Comparison of ENCODE assay signal across 14 cellular contexts in genomic region chr7:144279971-144280370, GRCh38. TPM values are rescaled to one million over a fixed set of nuclear protein-coding genes. Genes with fewer than 3 reads are reported as not detected.
A peak's percentile ranks its signal among the peaks of the same experiment; 100 is the strongest.
DNase-seq lines count a peak whose midpoint lies in the region; ATAC-seq, FAIRE-seq and TF ChIP-seq lines count a peak whose summit lies in the region.
"Not testable (repeated sequence)": the region's sequence is repeated elsewhere in the genome, so short reads cannot be mapped to it uniquely, and the experiment has no call there.
"Had no signal": no experiment of that assay in that cellular context is flagged by ENCODE, and none has a peak within 500 bp of the region (broad histone marks: within the 10 kb centered on the region; RNA-seq: fewer than 3 reads in every experiment).

No MANE protein-coding gene starts in this region.

- CTCF ChIA-PET in CD4-positive, alpha-beta T cell (lab: Charles Lee); WTC11 (lab: Charles Lee): not testable (repeated sequence)

- not testable (repeated sequence) for H3K27ac Mint-ChIP-seq in CD4-positive, alpha-beta T cell; WTC11

- not testable (repeated sequence) for H3K9me3 ChIP-seq in CD4-positive, alpha-beta T cell (ENCODE audit: control insufficient read depth, low read length); thoracic aorta

- not testable (repeated sequence) for H3K4me1 ChIP-seq in thoracic aorta (ENCODE audit: control insufficient read depth in 1 of 2, low read depth in 2 of 2)

- not testable (repeated sequence) for DNase-seq in CD4-positive, alpha-beta T cell; WTC11 (ENCODE audit: low spot score); bronchial epithelial cell (ENCODE audit: low read depth); left lobe of liver (ENCODE audit: low spot score); thoracic aorta (ENCODE audit: low spot score)

- POLR2A ChIA-PET in CD4-positive, alpha-beta T cell (lab: Charles Lee); WTC11 (lab: Charles Lee): not testable (repeated sequence)

- intact Hi-C loops in CD4-positive, alpha-beta T cell (cut with DNase I, micrococcal nuclease) = not testable (repeated sequence)

- H3K9me3 Mint-ChIP-seq in CD4-positive, alpha-beta T cell; WTC11: not testable (repeated sequence)

- not testable (repeated sequence) for TF ChIP-seq CTCF in CD4-positive, alpha-beta T cell (IDR thresholded peaks at IDR 0.05); bronchial epithelial cell (IDR thresholded peaks at IDR 0.05; ENCODE audit: insufficient read depth, low read length, severe bottlenecking); thoracic aorta (IDR thresholded peaks at IDR 0.05)
- TF ChIP-seq CTCF in WTC11 (IDR thresholded peaks at IDR 0.05) = peak; percentile 34

- not testable (repeated sequence) for H3K27me3 ChIP-seq in CD4-positive, alpha-beta T cell (ENCODE audit: control insufficient read depth, insufficient read depth, low read length); bronchial epithelial cell (ENCODE audit: control insufficient read depth, insufficient read depth, low read length); thoracic aorta (replicated peaks; ENCODE audit: insufficient read depth)

- not testable (repeated sequence) for H3K27ac ChIP-seq in CD4-positive, alpha-beta T cell (ENCODE audit: low read depth, low read length); thoracic aorta

- not testable (repeated sequence) for H3K36me3 ChIP-seq in bronchial epithelial cell (ENCODE audit: control insufficient read depth, insufficient read depth, low read length); thoracic aorta

- not testable (repeated sequence) for H3K36me3 Mint-ChIP-seq in CD4-positive, alpha-beta T cell (ENCODE audit: low read depth)
- peaks cover 12% of the 10 kb centered on the region for H3K36me3 Mint-ChIP-seq in WTC11

- not testable (repeated sequence) for H3K4me3 ChIP-seq in bronchial epithelial cell (ENCODE audit: low read depth, low read length); thoracic aorta

- ATAC-seq in CD4-positive, alpha-beta T cell (ENCODE audit: poor library complexity) = peak; percentile 29
- ATAC-seq in GM18511 (IDR thresholded peaks at IDR 0.05; ENCODE audit: unreplicated experiment) (peak; percentile 50), GM19463 (IDR thresholded peaks at IDR 0.05; ENCODE audit: unreplicated experiment) (peak; percentile 39), HG02798 (IDR thresholded peaks at IDR 0.05; ENCODE audit: poor library complexity, unreplicated experiment) (peak; percentile 62), WTC11 (peak; percentile 66), left lobe of liver (peak; percentile 44), thoracic aorta (ENCODE audit: insufficient number of reproducible peaks, low FRiP score, low read depth) (peak; percentile 8)

- not testable (repeated sequence) for H3K4me1 Mint-ChIP-seq in CD4-positive, alpha-beta T cell (ENCODE audit: low read depth); WTC11

- H3K4me3 Mint-ChIP-seq in CD4-positive, alpha-beta T cell; WTC11: not testable (repeated sequence)

- FAIRE-seq in bronchial epithelial cell (lab: Jason Lieb, UNC) = peak; percentile 47

- not testable (repeated sequence) for H3K27me3 Mint-ChIP-seq in CD4-positive, alpha-beta T cell; WTC11 (ENCODE audit: low read depth)

RNA-seq across cellular contexts. Expression of gene CTAGE8, which starts 10.9 kb away (rescaled TPM):
- under 1 TPM; 0.17 to 0.30 TPM for total RNA-seq in CD4-positive, alpha-beta T cell
- total RNA-seq in WTC11 (2021) (5.6 to 8.4 TPM (median 7.9 TPM) in 3 replicates), bronchial epithelial cell (1.7 and 2.4 TPM in 2 replicates), left lobe of liver (1.4 TPM), thoracic aorta (1 to 10 TPM in 1 of 2 donors, not detected in 1; 2.1 TPM)
- total RNA-seq: G401, OCI-LY7, SJSA1 had no signal

RNA-seq across cellular contexts. Expression of gene OR2A7, which starts 15.4 kb away (rescaled TPM):
- 1 to 10 TPM; 5.4 to 5.6 TPM for total RNA-seq in CD4-positive, alpha-beta T cell
- total RNA-seq in WTC11 (2021) = 6.3 to 9.9 TPM (median 9.4 TPM) in 3 replicates
- 0.53 and 1.7 TPM in 2 replicates for total RNA-seq in bronchial epithelial cell
- 1.9 TPM for total RNA-seq in left lobe of liver
- total RNA-seq in thoracic aorta = 1 to 10 TPM in 1 of 2 donors, under 1 TPM in 1; 0.95 to 2.0 TPM
- total RNA-seq: G401, OCI-LY7, SJSA1 had no signal

RNA-seq across cellular contexts. Expression of gene OR2A1, which starts 32.2 kb away (rescaled TPM):
- under 1 TPM; 0.11 to 0.19 TPM for total RNA-seq in CD4-positive, alpha-beta T cell
- total RNA-seq in WTC11 (2021) = 0.15 to 0.27 TPM in 2 of 3 replicates, not detected in the other
- not detected in 2 replicates for total RNA-seq in bronchial epithelial cell
- total RNA-seq in left lobe of liver = not detected
- under 1 TPM in 1 of 2 donors, not detected in 1; 0.14 TPM for total RNA-seq in thoracic aorta
- total RNA-seq: Caco-2; CD4-positive, alpha-beta memory T cell; G401; OCI-LY7; Right ventricle myocardium inferior; SJSA1 had no signal

RNA-seq across cellular contexts. Expression of gene OR2A42, which starts 40.6 kb away (rescaled TPM):
- total RNA-seq in CD4-positive, alpha-beta T cell = not detected
- 0.20 to 0.37 TPM (median 0.27 TPM) in 3 replicates for total RNA-seq in WTC11 (2021)
- not detected in 2 replicates for total RNA-seq in bronchial epithelial cell
- not detected for total RNA-seq in left lobe of liver
- total RNA-seq in thoracic aorta = under 1 TPM in 1 of 2 donors, not detected in 1; 0.49 TPM
- total RNA-seq: Caco-2; CD4-positive, alpha-beta memory T cell; G401; OCI-LY7; Right ventricle myocardium inferior; SJSA1 had no signal

Comparison
In these comparisons a context has a peak if more than half of its experiments do, and no peak if none do; other contexts are left out.
1. ATAC-seq: peak in every context shown above with its lines; median percentile 66 in WTC11; 62 in HG02798; 50 in GM18511; 44 in left lobe of liver; 39 in GM19463; 29 in CD4-positive, alpha-beta T cell; 8 in thoracic aorta.